Comparison of ENCODE assay signal across 9 cellular contexts in genomic region chr10:26540601-26541000, GRCh38.
A peak's percentile ranks its signal among the peaks of the same experiment; 100 is the strongest.
DNase-seq lines count a peak whose midpoint lies in the region; ATAC-seq, FAIRE-seq and TF ChIP-seq lines count a peak whose summit lies in the region.
"Had no signal": no experiment of that assay in that cellular context is flagged by ENCODE, and none has a peak within 500 bp of the region (broad histone marks: within the 10 kb centered on the region; RNA-seq: fewer than 3 reads in every experiment).

No MANE protein-coding gene starts in this region.

- peaks cover 81% of the 10 kb centered on the region for H3K36me3 ChIP-seq in CD4-positive, CD25-positive, alpha-beta regulatory T cell (ENCODE audit: control insufficient read depth, insufficient read depth, low read length)
- H3K36me3 ChIP-seq in prostate gland (no peaks in the 10 kb centered on the region), right atrium auricular region (no peaks in the 10 kb centered on the region)

- 18% methylated on average over 5 of the region's 5 CpGs for WGBS in prostate gland

- DNase-seq in CD4-positive, CD25-positive, alpha-beta regulatory T cell: peak in 1 of 3 donors; percentile 37
- DNase-seq in Jurkat, Clone E6-1 (ENCODE audit: low read depth, low spot score): peak; percentile 15
- DNase-seq in epidermal melanocyte (ENCODE audit: insufficient read length, low spot score) (peak; percentile 36), prostate gland (ENCODE audit: low spot score) (no peak), right atrium auricular region (ENCODE audit: low spot score) (no peak), HTR-8/SVneo (ENCODE audit: insufficient read length, low spot score) (no peak)
- DNase-seq: NCI-H187 treated with DMSO at 0.1 percent for 48 hours had no signal

- intact Hi-C loops in prostate gland (cut with DNase I): no loop called here

- peaks cover 20 to 24% (median 21%) of the 10 kb centered on the region in 4 donors for H3K4me1 Mint-ChIP-seq in CD4-positive, CD25-positive, alpha-beta regulatory T cell

- no peaks in the 10 kb centered on the region for H3K27me3 ChIP-seq in CD4-positive, CD25-positive, alpha-beta regulatory T cell (ENCODE audit: control insufficient read depth, insufficient read depth, low read length)
- H3K27me3 ChIP-seq in prostate gland (replicated peaks; ENCODE audit: insufficient read depth) (peaks cover 2% of the 10 kb centered on the region), right atrium auricular region (no peaks in the 10 kb centered on the region)

- ATAC-seq in CD4-positive, CD25-positive, alpha-beta regulatory T cell (ENCODE audit: low read depth in 2 of 2): no peak
- ATAC-seq in GM18511 (IDR thresholded peaks at IDR 0.05; ENCODE audit: unreplicated experiment): peak; percentile 63
- ATAC-seq in HG03196 (IDR thresholded peaks at IDR 0.05; ENCODE audit: unreplicated experiment): no peak

- H3K27ac ChIP-seq in CD4-positive, CD25-positive, alpha-beta regulatory T cell (ENCODE audit: insufficient read depth, low read length, poor library complexity, severe bottlenecking): no peak overlapping the region
- H3K27ac ChIP-seq in prostate gland: no peak overlapping the region
- no peak overlapping the region for H3K27ac ChIP-seq in right atrium auricular region

- no peaks in the 10 kb centered on the region for H3K4me1 ChIP-seq in CD4-positive, CD25-positive, alpha-beta regulatory T cell (ENCODE audit: control insufficient read depth, insufficient read depth, low read length, poor library complexity, severe bottlenecking)
- H3K4me1 ChIP-seq in prostate gland (replicated peaks): no peaks in the 10 kb centered on the region
- H3K4me1 ChIP-seq in right atrium auricular region: no peaks in the 10 kb centered on the region

- H3K9me3 ChIP-seq in CD4-positive, CD25-positive, alpha-beta regulatory T cell (ENCODE audit: control insufficient read depth in 2 of 2, low read length in 2 of 2): no peaks in the 10 kb centered on the region
- no peaks in the 10 kb centered on the region for H3K9me3 ChIP-seq in prostate gland
- H3K9me3 ChIP-seq in right atrium auricular region: no peaks in the 10 kb centered on the region

- peak overlapping the region in 2 of 3 donors; percentile 29 to 44 for H3K27ac Mint-ChIP-seq in CD4-positive, CD25-positive, alpha-beta regulatory T cell

- no peak for FAIRE-seq in HTR-8/SVneo (lab: Jason Lieb, UNC)

- peaks cover 36% of the 10 kb centered on the region for H3K36me3 Mint-ChIP-seq in CD4-positive, CD25-positive, alpha-beta regulatory T cell

- H3K9me3 Mint-ChIP-seq in CD4-positive, CD25-positive, alpha-beta regulatory T cell: peaks cover 0 to 2% (median 0%) of the 10 kb centered on the region in 7 donors

- H3K27me3 Mint-ChIP-seq in CD4-positive, CD25-positive, alpha-beta regulatory T cell: no peaks in the 10 kb centered on the region

- no peak for TF ChIP-seq CTCF in prostate gland (IDR thresholded peaks at IDR 0.05)
- TF ChIP-seq CTCF in right atrium auricular region (IDR thresholded peaks at IDR 0.05): no peak

- no peak overlapping the region for H3K4me3 ChIP-seq in CD4-positive, CD25-positive, alpha-beta regulatory T cell (ENCODE audit: low read depth, low read length)
- H3K4me3 ChIP-seq in Jurkat, Clone E6-1 (ENCODE audit: low read length): no peak overlapping the region
- H3K4me3 ChIP-seq in prostate gland (no peak overlapping the region), right atrium auricular region (no peak overlapping the region)

- no peak for TF ChIP-seq POLR2A in prostate gland (IDR thresholded peaks at IDR 0.05)

- H3K4me3 Mint-ChIP-seq in CD4-positive, CD25-positive, alpha-beta regulatory T cell: no peak overlapping the region

Comparison
In these comparisons a context has a peak if more than half of its experiments do, and no peak if none do; other contexts are left out.
1. DNase-seq: peak in Jurkat, Clone E6-1 (single experiment) and epidermal melanocyte (single experiment); none in prostate gland (single experiment), right atrium auricular region (single experiment) and HTR-8/SVneo (single experiment).